Comparison of ENCODE assay signal across 11 cellular contexts in genomic region chr6:22906091-22906549, GRCh38.
DNase-seq lines count a peak whose midpoint lies in the region; ATAC-seq and TF ChIP-seq lines count a peak whose summit lies in the region.
"Had no signal": no experiment of that assay in that cellular context is flagged by ENCODE, and none has a peak within 500 bp of the region (broad histone marks: within the 10 kb centered on the region; RNA-seq: fewer than 3 reads in every experiment).

No MANE protein-coding gene starts in this region.

- H3K56ac ChIP-seq in IMR-90 (ENCODE audit: extremely low read depth, insufficient read depth, low read length), result no peak overlapping the region

- 0 out of 2 replicates have a peak overlapping the region, but pooled peaks have one; percentile 47 for H4K91ac ChIP-seq in IMR-90 (ENCODE audit: insufficient read depth, low read depth, low read length)

- H3K36me3 ChIP-seq in IMR-90 (ENCODE audit: control insufficient read depth, insufficient read depth, low read length) (no peaks in the 10 kb centered on the region), kidney epithelial cell (ENCODE audit: control insufficient read depth, insufficient read depth, low read length) (no peaks in the 10 kb centered on the region), testis (ENCODE audit: low read depth, missing control alignments) (no peaks in the 10 kb centered on the region)

- no peaks in the 10 kb centered on the region for H3K36me3 Mint-ChIP-seq in chondrocyte (ENCODE audit: low read depth)

- peak overlapping the region; percentile 58; the same call in 1 of the 2 replicates for H4K5ac ChIP-seq in IMR-90 (ENCODE audit: low read depth, low read length)

- H3K4ac ChIP-seq in IMR-90 (ENCODE audit: low read depth, low read length), result peak overlapping the region; percentile 58

- TF ChIP-seq RAD21 in IMR-90 (IDR thresholded peaks at IDR 0.05; ENCODE audit: low read length), result peak; percentile 41

- H3K9me1 ChIP-seq in IMR-90 (ENCODE audit: insufficient read depth, low read length), result peaks cover 3% of the 10 kb centered on the region; the same call in 1 of the 2 replicates

- H3K9me3 ChIP-seq in AG04450 (ENCODE audit: control insufficient read depth, insufficient read depth, low read length), result no peaks in the 10 kb centered on the region; the same call in 1 of the 2 replicates
- no peaks in the 10 kb centered on the region for H3K9me3 ChIP-seq in IMR-90 (ENCODE audit: control insufficient read depth, insufficient read depth, low read length)
- H3K9me3 ChIP-seq in testis, result no peaks in the 10 kb centered on the region

- H3K79me1 ChIP-seq in IMR-90 (ENCODE audit: low read depth in 1 of 2, low read length in 2 of 2), result no peaks in the 10 kb centered on the region

- no peaks in the 10 kb centered on the region for H4K20me1 ChIP-seq in IMR-90 (ENCODE audit: insufficient read depth, low read length)

- ATAC-seq in IMR-90 (ENCODE audit: low read depth) (peak; percentile 51), HG03196 (IDR thresholded peaks at IDR 0.05; ENCODE audit: unreplicated experiment) (no peak)
- ATAC-seq: activated CD4-positive, CD25-positive, alpha-beta regulatory T cell treated with anti-CD3 and anti-CD28 coated beads, Interleukin-2, amount 50 U/mL, for 24 hours had no signal

- POLR2A ChIA-PET in AG04450 (lab: Yijun Ruan, JAX) (interaction anchor here (0.6 kb wide), 1 partner anchor 20 kb away, joined by 6 read pairs; no protein-coding TSS in a partner anchor), IMR-90 (lab: Charles Lee; ENCODE audit: unreplicated experiment) (no interaction called here)

- no TSS peak for BruUV-seq in IMR-90 (replicated peaks; lab: Mats Ljungman, UMichigan)

- dilution Hi-C loops in IMR-90 (cut with HindIII; ENCODE audit: low sequenced_read_pairs, unreplicated experiment), result no loop called here

- CTCF ChIA-PET in AG04450 (lab: Charles Lee) (no interaction called here), IMR-90 (lab: Yijun Ruan, JAX) (interaction anchor here (0.6 to 1.9 kb wide), 3 partner anchors 14 to 585 kb away, joined by 3 to 7 read pairs (median 3); no protein-coding TSS in a partner anchor)

- H2BK15ac ChIP-seq in IMR-90 (ENCODE audit: low read depth, low read length), result no peak overlapping the region

- H3K9me3 Mint-ChIP-seq in chondrocyte (ENCODE audit: low read depth), result no peaks in the 10 kb centered on the region

- peak overlapping the region; percentile 16 for H2AFZ ChIP-seq in IMR-90 (replicated peaks; ENCODE audit: low read length, poor library complexity)

- no peak overlapping the region for H3K9ac ChIP-seq in IMR-90 (ENCODE audit: low read depth, low read length)

- H3K27me3 ChIP-seq in AG04450 (ENCODE audit: control insufficient read depth, insufficient read depth, low read length) (no peaks in the 10 kb centered on the region), IMR-90 (ENCODE audit: control insufficient read depth, insufficient read depth, low read length) (no peaks in the 10 kb centered on the region), kidney epithelial cell (ENCODE audit: control insufficient read depth, insufficient read depth, low read length) (no peaks in the 10 kb centered on the region), testis (no peaks in the 10 kb centered on the region)

- H3K4me3 ChIP-seq in AG04450 (ENCODE audit: low read depth, low read length) (no peak overlapping the region), IMR-90 (ENCODE audit: insufficient read depth, low read depth, low read length) (no peak overlapping the region), kidney epithelial cell (ENCODE audit: low read depth, low read length) (no peak overlapping the region), testis (no peak overlapping the region)

- H3K27ac Mint-ChIP-seq in chondrocyte (ENCODE audit: unreplicated experiment), result no peak overlapping the region
- H3K27ac Mint-ChIP-seq: stimulated activated naive CD8-positive, alpha-beta T cell treated with anti-CD3 and anti-CD28 coated beads, Interleukin-15, Interleukin-2, amounts not matched to agents 100 ng/mL and 50 ng/mL, for 24 hours had no signal

- peak overlapping the region; percentile 91 for H2BK5ac ChIP-seq in IMR-90 (ENCODE audit: low read depth, low read length, poor library complexity, severe bottlenecking)

- in situ Hi-C loops in IMR-90 (cut with MboI; ENCODE audit: low sequenced_read_pairs), result no loop called here

- H3K4me2 ChIP-seq in IMR-90 (ENCODE audit: low read depth, low read length), result no peak overlapping the region

- H3K14ac ChIP-seq in IMR-90 (replicated peaks; ENCODE audit: low read depth, low read length), result peak overlapping the region; percentile 74

- peak overlapping the region; percentile 24; the same call in 1 of the 2 replicates for H2BK120ac ChIP-seq in IMR-90 (ENCODE audit: low read depth, low read length)

- no peak overlapping the region for H3K4me3 Mint-ChIP-seq in chondrocyte (ENCODE audit: unreplicated experiment)
- H3K4me3 Mint-ChIP-seq: stimulated activated naive CD8-positive, alpha-beta T cell treated with anti-CD3 and anti-CD28 coated beads, Interleukin-15, Interleukin-2, amounts not matched to agents 100 ng/mL and 50 ng/mL, for 24 hours had no signal

- H2BK20ac ChIP-seq in IMR-90 (ENCODE audit: low read depth, low read length), result peak overlapping the region; percentile 57; the same call in 1 of the 2 replicates

- peak overlapping the region; percentile 92 for H2AK5ac ChIP-seq in IMR-90 (ENCODE audit: low read depth, low read length)

- no peak overlapping the region for H3K23ac ChIP-seq in IMR-90 (ENCODE audit: low read depth, low read length)

- no peaks in the 10 kb centered on the region for H3K27me3 Mint-ChIP-seq in chondrocyte (ENCODE audit: low read depth)
- H3K27me3 Mint-ChIP-seq: stimulated activated naive CD8-positive, alpha-beta T cell treated with anti-CD3 and anti-CD28 coated beads, Interleukin-15, Interleukin-2, amounts not matched to agents 100 ng/mL and 50 ng/mL, for 24 hours had no signal

- H3K4me1 Mint-ChIP-seq in chondrocyte (ENCODE audit: low read depth), result peaks cover 27% of the 10 kb centered on the region

- TF ChIP-seq POLR2A in IMR-90 (IDR thresholded peaks at IDR 0.05; ENCODE audit: low read depth, low read length) (no peak), testis (IDR thresholded peaks at IDR 0.05) (no peak)

- peak overlapping the region in 1 of 2 experiments; percentile 50; a peak in 1 of 4 replicates for H4K8ac ChIP-seq in IMR-90 (ENCODE audit: low read depth in 2 of 2, low read length in 2 of 2)

- intact Hi-C loops in IMR-90 (cut with micrococcal nuclease), result no loop called here
- intact Hi-C loops in testis (cut with DNase I; ENCODE audit: low total_unique reads), result no loop called here

- DNase-seq in AG04450 (ENCODE audit: low read depth, low spot score) (no peak), IMR-90 (no peak), chondrocyte (ENCODE audit: low spot score) (no peak), kidney epithelial cell (ENCODE audit: low read depth) (no peak), NOMO-1 treated with DMSO at 0.1 percent for 48 hours (lab: John Stamatoyannopoulos, UW; ENCODE audit: unreplicated experiment) (no peak), C1 segment of cervical spinal cord (lab: John Stamatoyannopoulos, UW) (no peak), testis (no peak)
- DNase-seq: nucleus accumbens had no signal

- WGBS in IMR-90 (ENCODE audit: extremely low coverage in 2 of 2, insufficient read length in 1 of 2), 2 experiments, result 71% methylated on average over 1 of the region's 3 CpGs; no CpG with 5 or more reads in 1 of the 2 experiments
- WGBS in testis, 2 donors, result 59 to 67% methylated on average over 3 of the region's 3 CpGs

- no peak overlapping the region for H2AK9ac ChIP-seq in IMR-90 (replicated peaks; ENCODE audit: low read depth, low read length, poor library complexity)

- TF ChIP-seq CTCF in AG04450 (IDR thresholded peaks at IDR 0.05; ENCODE audit: low read depth, low read length), result peak; percentile 22; the same call in 1 of the 2 replicates
- peak; percentile 40 for TF ChIP-seq CTCF in IMR-90 (conservative IDR thresholded peaks at IDR 0.05; ENCODE audit: low read depth, low read length)
- peak; percentile 71 for TF ChIP-seq CTCF in chondrocyte (IDR thresholded peaks at IDR 0.05)
- peak; percentile 34 for TF ChIP-seq CTCF in kidney epithelial cell (IDR thresholded peaks at IDR 0.05; ENCODE audit: insufficient read depth, low read length, poor library complexity, severe bottlenecking)
- TF ChIP-seq CTCF in testis (IDR thresholded peaks at IDR 0.05), result no peak

- no peaks in the 10 kb centered on the region for H3K4me1 ChIP-seq in IMR-90 (ENCODE audit: control insufficient read depth, insufficient read depth, low read length)
- no peaks in the 10 kb centered on the region for H3K4me1 ChIP-seq in testis

- H3K18ac ChIP-seq in IMR-90 (ENCODE audit: low read depth, low read length), result peak overlapping the region; percentile 4; the same call in 1 of the 2 replicates

- no peak overlapping the region for H3K27ac ChIP-seq in AG04450 (ENCODE audit: low read depth, low read length)
- H3K27ac ChIP-seq in IMR-90 (ENCODE audit: insufficient read depth, low read length), result no peak overlapping the region
- no peak overlapping the region for H3K27ac ChIP-seq in testis

TF ChIP-seq in IMR-90, 13 proteins besides CTCF, POLR2A, EP300 and RAD21:
- TF ChIP-seq FOS (IDR thresholded peaks at IDR 0.05; ENCODE audit: low read depth, low read length), result no peak
- no peak for TF ChIP-seq USF2 (IDR thresholded peaks at IDR 0.05; ENCODE audit: low read depth, low read length)
- TF ChIP-seq NFE2L2 (IDR thresholded peaks at IDR 0.05; ENCODE audit: low read depth, low read length), result no peak
- TF ChIP-seq MAFK (IDR thresholded peaks at IDR 0.05; ENCODE audit: low read depth, low read length), result no peak

Comparison
In these comparisons a context has a peak if more than half of its experiments do, and no peak if none do; other contexts are left out.
1. CTCF ChIP-seq: peak in AG04450 (single experiment), IMR-90 (single experiment), chondrocyte (single experiment) and kidney epithelial cell (single experiment); none in testis (0 of 3).